8 cellular contexts compared by ENCODE assay signal in genomic region chr1:76330993-76331603, GRCh38.
DNase-seq lines count a peak whose midpoint lies in the region; ATAC-seq, FAIRE-seq and TF ChIP-seq lines count a peak whose summit lies in the region.

No MANE protein-coding gene starts in this region.

- TF ChIP-seq POLR2A in sigmoid colon (IDR thresholded peaks at IDR 0.05): no peak

- H3K4me1 ChIP-seq in left ventricle myocardium inferior (no peaks in the 10 kb centered on the region), sigmoid colon (peaks cover 0 to 3% (median 0%) of the 10 kb centered on the region in 4 donors)

- H3K4me3 Mint-ChIP-seq in activated naive CD8-positive, alpha-beta T cell treated with anti-CD3 and anti-CD28 coated beads for 36 hours: no peak overlapping the region

- H3K27me3 ChIP-seq in left ventricle myocardium inferior (ENCODE audit: low read depth): no peaks in the 10 kb centered on the region
- no peaks in the 10 kb centered on the region for H3K27me3 ChIP-seq in sigmoid colon

- H3K27me3 Mint-ChIP-seq in activated naive CD8-positive, alpha-beta T cell treated with anti-CD3 and anti-CD28 coated beads for 36 hours: no peaks in the 10 kb centered on the region

- DNase-seq in HPDE6-E6E7 (ENCODE audit: extremely low spot score): peak; percentile 31
- peak; percentile 32 for DNase-seq in NOMO-1 treated with DMSO at 0.1 percent for 48 hours (lab: John Stamatoyannopoulos, UW; ENCODE audit: unreplicated experiment)
- peak; percentile 33 for DNase-seq in activated naive CD8-positive, alpha-beta T cell treated with anti-CD3 and anti-CD28 coated beads for 36 hours
- no peak for DNase-seq in left ventricle myocardium inferior
- DNase-seq in sigmoid colon: no peak
- DNase-seq in cortex of kidney (lab: John Stamatoyannopoulos, UW): no peak

- H3K27ac Mint-ChIP-seq in activated naive CD8-positive, alpha-beta T cell treated with anti-CD3 and anti-CD28 coated beads for 36 hours: no peak overlapping the region

- intact Hi-C loops in left ventricle myocardium inferior (cut with micrococcal nuclease): loop anchor here (10.0 kb wide), 1 partner anchor 804 kb away; no protein-coding TSS in a partner anchor
- intact Hi-C loops in sigmoid colon (cut with DNase I): loop anchor here (5.0 kb wide), 1 partner anchor 796 kb away; no protein-coding TSS in a partner anchor

- H3K4me3 ChIP-seq in left ventricle myocardium inferior (no peak overlapping the region), sigmoid colon (no peak overlapping the region)

- H3K36me3 ChIP-seq in left ventricle myocardium inferior (no peaks in the 10 kb centered on the region), sigmoid colon (no peaks in the 10 kb centered on the region)

- no peaks in the 10 kb centered on the region for H3K9me3 ChIP-seq in left ventricle myocardium inferior (replicated peaks)
- H3K9me3 ChIP-seq in sigmoid colon: no peaks in the 10 kb centered on the region

- TF ChIP-seq EP300 in sigmoid colon (IDR thresholded peaks at IDR 0.05): no peak

- TF ChIP-seq CTCF in left ventricle myocardium inferior (IDR thresholded peaks at IDR 0.05; ENCODE audit: borderline replicate concordance) (peak; percentile 86), sigmoid colon (IDR thresholded peaks at IDR 0.05) (peak; percentile 10 to 69 (median 63))

- WGBS in sigmoid colon, 2 donors: 7 to 20% methylated on average over 3 of the region's 3 CpGs

- peak; percentile 53 for FAIRE-seq in G401.6 (lab: Jason Lieb, UNC)

- peaks cover 2% of the 10 kb centered on the region for H3K36me3 Mint-ChIP-seq in activated naive CD8-positive, alpha-beta T cell treated with anti-CD3 and anti-CD28 coated beads for 36 hours

- H3K27ac ChIP-seq in left ventricle myocardium inferior (replicated peaks) (no peak overlapping the region), sigmoid colon (no peak overlapping the region)

- peak; percentile 87 for ATAC-seq in GM21390 (IDR thresholded peaks at IDR 0.05; ENCODE audit: unreplicated experiment)

- no peaks in the 10 kb centered on the region for H3K9me3 Mint-ChIP-seq in activated naive CD8-positive, alpha-beta T cell treated with anti-CD3 and anti-CD28 coated beads for 36 hours

- peaks cover 12% of the 10 kb centered on the region for H3K4me1 Mint-ChIP-seq in activated naive CD8-positive, alpha-beta T cell treated with anti-CD3 and anti-CD28 coated beads for 36 hours

Comparison
In these comparisons a context has a peak if more than half of its experiments do, and no peak if none do; other contexts are left out.
1. DNase-seq: peak in HPDE6-E6E7 (single experiment), NOMO-1 treated with DMSO at 0.1 percent for 48 hours (single experiment) and activated naive CD8-positive, alpha-beta T cell treated with anti-CD3 and anti-CD28 coated beads for 36 hours (single experiment); none in left ventricle myocardium inferior (single experiment), sigmoid colon (single experiment) and cortex of kidney (single experiment).